Comparison of ENCODE assay signal across 20 cellular contexts in genomic region chr11:95444309-95445202, GRCh38.
DNase-seq lines count a peak whose midpoint lies in the region; ATAC-seq, FAIRE-seq and TF ChIP-seq lines count a peak whose summit lies in the region.
"Had no signal": no experiment of that assay in that cellular context is flagged by ENCODE, and none has a peak within 500 bp of the region (broad histone marks: within the 10 kb centered on the region; RNA-seq: fewer than 3 reads in every experiment).

No MANE protein-coding gene starts in this region.

- no peak overlapping the region for H4K91ac ChIP-seq in neuronal stem cell (ENCODE audit: low read depth, low read length, poor library complexity)

- peaks cover 0 to 2% (median 0%) of the 10 kb centered on the region in 5 donors for H3K27me3 Mint-ChIP-seq in naive thymus-derived CD4-positive, alpha-beta T cell

- peaks cover 0 to 6% (median 0%) of the 10 kb centered on the region in 11 donors for H3K9me3 Mint-ChIP-seq in naive thymus-derived CD4-positive, alpha-beta T cell
- H3K9me3 Mint-ChIP-seq: H9 had no signal

- H3K4me2 ChIP-seq in MM.1S (ENCODE audit: low read depth, low read length) (0 out of 2 replicates have a peak overlapping the region, but pooled peaks have one; percentile 30), K562 (ENCODE audit: insufficient read depth, low read length) (no peak overlapping the region), neuronal stem cell (ENCODE audit: insufficient read depth, low read length, poor library complexity, severe bottlenecking) (no peak overlapping the region)

- H2AFZ ChIP-seq in MM.1S (ENCODE audit: low read length) (no peak overlapping the region), K562 (ENCODE audit: low read depth, low read length) (no peak overlapping the region), neuronal stem cell (ENCODE audit: low read length) (no peak overlapping the region)

- peaks cover 7 to 21% (median 12%) of the 10 kb centered on the region in 7 donors for H3K4me1 Mint-ChIP-seq in naive thymus-derived CD4-positive, alpha-beta T cell

- no peak overlapping the region for H3K18ac ChIP-seq in neuronal stem cell (ENCODE audit: low read length)

- H4K20me1 ChIP-seq in MM.1S (ENCODE audit: insufficient read depth, low read length) (no peaks in the 10 kb centered on the region), K562 (replicated peaks; ENCODE audit: control insufficient read depth, insufficient read depth, low read length) (no peaks in the 10 kb centered on the region)

- H3K9me2 ChIP-seq in MM.1S (replicated peaks; ENCODE audit: insufficient read depth, low read length): no peaks in the 10 kb centered on the region

- no peak overlapping the region for H3K14ac ChIP-seq in neuronal stem cell (ENCODE audit: low read length)

- POLR2A ChIA-PET in K562 (lab: Yijun Ruan, JAX): interaction anchor here (1.1 kb wide), 1 partner anchor 261 kb away, joined by 3 read pairs; no protein-coding TSS in a partner anchor
- POLR2A ChIA-PET in naive thymus-derived CD4-positive, alpha-beta T cell (lab: Charles Lee): interaction anchor here (0.6 to 1.7 kb wide), 6 partner anchors 9 to 706 kb away, joined by 3 to 7 read pairs (median 3); no protein-coding TSS in a partner anchor

- H3K9me3 ChIP-seq in MM.1S (replicated peaks; ENCODE audit: insufficient read depth, low read length) (no peaks in the 10 kb centered on the region), K562 (replicated peaks; ENCODE audit: control insufficient read depth, insufficient read depth, low read depth, low read length) (no peaks in the 10 kb centered on the region), neuronal stem cell (replicated peaks in 1 of 2; ENCODE audit: control insufficient read depth in 2 of 2, insufficient read depth in 1 of 2, low read depth in 1 of 2, low read length in 2 of 2) (no peaks in the 10 kb centered on the region), heart right ventricle (no peaks in the 10 kb centered on the region)
- H3K9me3 ChIP-seq in naive thymus-derived CD4-positive, alpha-beta T cell (ENCODE audit: control insufficient read depth in 2 of 3, low read length in 3 of 3): no peaks in the 10 kb centered on the region
- H3K9me3 ChIP-seq: Peyer's patch had no signal

- no peak overlapping the region for H2BK5ac ChIP-seq in neuronal stem cell (ENCODE audit: low read length)

- H3K36me3 ChIP-seq in MM.1S (replicated peaks; ENCODE audit: insufficient read depth, low read length) (no peaks in the 10 kb centered on the region), K562 (ENCODE audit: control insufficient read depth, insufficient read depth, low read length) (no peaks in the 10 kb centered on the region), neuronal stem cell (replicated peaks in 1 of 2; ENCODE audit: control insufficient read depth in 2 of 2, insufficient read depth in 2 of 2, low read length in 2 of 2) (no peaks in the 10 kb centered on the region), heart right ventricle (no peaks in the 10 kb centered on the region)
- H3K36me3 ChIP-seq in naive thymus-derived CD4-positive, alpha-beta T cell (ENCODE audit: control insufficient read depth in 2 of 3, insufficient read depth in 3 of 3, low read length in 3 of 3): no peaks in the 10 kb centered on the region
- H3K36me3 ChIP-seq: Peyer's patch had no signal

- BruUV-seq in K562 (replicated peaks; lab: Mats Ljungman, UMichigan): no TSS peak

- H3K79me2 ChIP-seq in MM.1S (ENCODE audit: low read length): no peaks in the 10 kb centered on the region
- H3K79me2 ChIP-seq in K562 (ENCODE audit: control insufficient read depth, insufficient read depth, low read length): no peaks in the 10 kb centered on the region

- no peak overlapping the region for H3K4ac ChIP-seq in neuronal stem cell (ENCODE audit: low read length)

- no peak for TF ChIP-seq RAD21 in K562 (CRISPR knock-in tag; conservative IDR thresholded peaks at IDR 0.05 in 1 of 2, IDR thresholded peaks at IDR 0.05 in 1 of 2)

- H3K36me3 Mint-ChIP-seq in naive thymus-derived CD4-positive, alpha-beta T cell: no peaks in the 10 kb centered on the region

- H3K9ac ChIP-seq in MM.1S (ENCODE audit: low read length) (no peak overlapping the region), K562 (ENCODE audit: insufficient read depth in 1 of 2, low read depth in 2 of 2, low read length in 2 of 2) (no peak overlapping the region), neuronal stem cell (ENCODE audit: low read depth, low read length, poor library complexity) (no peak overlapping the region)

- H3K27me3 ChIP-seq in MM.1S (replicated peaks; ENCODE audit: insufficient read depth, low read length) (peaks cover 9% of the 10 kb centered on the region; the same call in 1 of the 2 replicates), K562 (ENCODE audit: control insufficient read depth in 2 of 2, insufficient read depth in 2 of 2, low read length in 2 of 2) (no peaks in the 10 kb centered on the region; a peak in 1 of 5 replicates), neuronal stem cell (ENCODE audit: control insufficient read depth in 3 of 3, insufficient read depth in 3 of 3, low read depth in 1 of 3, low read length in 3 of 3) (peaks cover 0 to 4% (median 0%) of the 10 kb centered on the region in 3 experiments), heart right ventricle (no peaks in the 10 kb centered on the region)
- H3K27me3 ChIP-seq in naive thymus-derived CD4-positive, alpha-beta T cell (ENCODE audit: control insufficient read depth in 2 of 2, insufficient read depth in 2 of 2, low read length in 2 of 2): no peaks in the 10 kb centered on the region
- H3K27me3 ChIP-seq: Peyer's patch had no signal

- no peak overlapping the region for H3K23ac ChIP-seq in neuronal stem cell (ENCODE audit: low read depth, low read length, poor library complexity)

- TF ChIP-seq EP300 in K562 (IDR thresholded peaks at IDR 0.05; ENCODE audit: low read length): no peak

- H3K4me3 ChIP-seq in AG10803 (ENCODE audit: low read length) (no peak overlapping the region), MM.1S (ENCODE audit: low read length) (no peak overlapping the region), K562 (no peak overlapping the region), neuronal stem cell (ENCODE audit: low read length in 2 of 2) (no peak overlapping the region), heart right ventricle (no peak overlapping the region)
- H3K4me3 ChIP-seq in naive thymus-derived CD4-positive, alpha-beta T cell (ENCODE audit: low read length): no peak overlapping the region
- H3K4me3 ChIP-seq: Peyer's patch had no signal

- H3K27ac Mint-ChIP-seq in naive thymus-derived CD4-positive, alpha-beta T cell: peak overlapping the region in 1 of 9 donors; percentile 37
- H3K27ac Mint-ChIP-seq: H9 had no signal

- TF ChIP-seq CTCF in AG10803 (conservative IDR thresholded peaks at IDR 0.05; ENCODE audit: low read length) (no peak), MM.1S (IDR thresholded peaks at IDR 0.05; ENCODE audit: low read length) (no peak), K562 (IDR thresholded peaks at IDR 0.05 in 2 of 3, conservative IDR thresholded peaks at IDR 0.05 in 1 of 3; ENCODE audit: insufficient read depth in 2 of 3, low read depth in 1 of 3, low read length in 3 of 3) (no peak), heart right ventricle (IDR thresholded peaks at IDR 0.05) (no peak)

- H2BK12ac ChIP-seq in neuronal stem cell (ENCODE audit: low read length): no peak overlapping the region

- TF ChIP-seq POLR2A in K562 (conservative IDR thresholded peaks at IDR 0.05): no peak

- no peak overlapping the region for H2AK5ac ChIP-seq in neuronal stem cell (ENCODE audit: low read depth, low read length)

- H3K4me1 ChIP-seq in MM.1S (ENCODE audit: low read length) (peaks cover 14% of the 10 kb centered on the region), K562 (replicated peaks in 1 of 2; ENCODE audit: control insufficient read depth in 2 of 2, insufficient read depth in 2 of 2, low read length in 2 of 2) (peaks cover 3 to 4% of the 10 kb centered on the region in 2 experiments; a peak in 2 of 5 replicates), neuronal stem cell (ENCODE audit: control insufficient read depth in 2 of 2, insufficient read depth in 1 of 2, low read depth in 1 of 2, low read length in 2 of 2) (peaks cover 0 to 1% of the 10 kb centered on the region in 2 donors), heart right ventricle (peaks cover 0 to 4% (median 0%) of the 10 kb centered on the region in 9 donors)
- no peaks in the 10 kb centered on the region for H3K4me1 ChIP-seq in naive thymus-derived CD4-positive, alpha-beta T cell (ENCODE audit: control insufficient read depth in 2 of 2, insufficient read depth in 2 of 2, low read length in 2 of 2)
- H3K4me1 ChIP-seq: Peyer's patch had no signal

- H3K27ac ChIP-seq in MM.1S (ENCODE audit: low read length) (no peak overlapping the region), K562 (ENCODE audit: extremely low read depth, low read depth, low read length) (no peak overlapping the region), neuronal stem cell (replicated peaks; ENCODE audit: low read length) (no peak overlapping the region), heart right ventricle (no peak overlapping the region)
- H3K27ac ChIP-seq in naive thymus-derived CD4-positive, alpha-beta T cell (ENCODE audit: low read depth, low read length): no peak overlapping the region
- H3K27ac ChIP-seq: Peyer's patch had no signal

- in situ Hi-C loops in K562 (cut with MboI): no loop called here

- H2BK120ac ChIP-seq in neuronal stem cell (ENCODE audit: low read depth, low read length): no peak overlapping the region

- no peak overlapping the region for H2BK15ac ChIP-seq in neuronal stem cell (ENCODE audit: low read length)

- DNase-seq in AG10803 (ENCODE audit: low read depth): peak; percentile 36
- DNase-seq in MM.1S: no peak
- DNase-seq in K562 (ENCODE audit: extremely low read depth in 1 of 4, low spot score in 3 of 4): no peak
- DNase-seq in naive thymus-derived CD4-positive, alpha-beta T cell: no peak
- no peak for DNase-seq in neuronal stem cell (ENCODE audit: low spot score)
- no peak for DNase-seq in heart right ventricle
- DNase-seq: 8988T, C1 segment of cervical spinal cord, COR-L47, H9, IMR-90, NCI-H146, NCI-H2081 treated with DMSO at 0.1 percent for 48 hours, NCI-H226, NCI-H748 treated with DMSO at 0.1 percent for 48 hours, Peyer's patch, SHP77 treated with DMSO at 0.1 percent for 48 hours had no signal

- ATAC-seq in K562 (no peak), HG02870 (IDR thresholded peaks at IDR 0.05; ENCODE audit: unreplicated experiment) (no peak), HG03460 (IDR thresholded peaks at IDR 0.05; ENCODE audit: unreplicated experiment) (no peak), heart right ventricle (no peak)
- peak; percentile 22 for ATAC-seq in naive thymus-derived CD4-positive, alpha-beta T cell

- 5% methylated on average over 5 of the region's 5 CpGs for WGBS in K562 (ENCODE audit: insufficient coverage, low coverage, missing lambda C conversion rate)
- WGBS in neuronal stem cell (ENCODE audit: extremely low coverage in 2 of 2, insufficient read length in 2 of 2, insufficient replicate concordance in 1 of 2), 2 donors: no CpG with 5 or more reads among the region's 5 CpGs
- 57 to 58% methylated on average over 5 of the region's 5 CpGs for WGBS in heart right ventricle, 2 donors

- CTCF ChIA-PET in K562 (lab: Yijun Ruan, JAX; ENCODE audit: low intra/inter-chr PET ratio): no interaction called here
- CTCF ChIA-PET in naive thymus-derived CD4-positive, alpha-beta T cell (lab: Charles Lee): interaction anchor here (0.8 to 1.3 kb wide), 2 partner anchors 12 to 261 kb away, joined by 4 to 5 read pairs; no protein-coding TSS in a partner anchor

- H3K9me1 ChIP-seq in K562 (ENCODE audit: control insufficient read depth, insufficient read depth, low read length): no peaks in the 10 kb centered on the region

- H4K8ac ChIP-seq in neuronal stem cell (ENCODE audit: low read depth, low read length): no peak overlapping the region

- no peaks in the 10 kb centered on the region; the same call in 1 of the 2 replicates for H3F3A ChIP-seq in MM.1S (ENCODE audit: insufficient read depth, low read length)

- FAIRE-seq in K562 (lab: Jason Lieb, UNC): no peak
- FAIRE-seq: GM18507 had no signal

- no peak overlapping the region for H3K4me3 Mint-ChIP-seq in naive thymus-derived CD4-positive, alpha-beta T cell
- H3K4me3 Mint-ChIP-seq: H9 had no signal

- intact Hi-C loops in K562 (cut with micrococcal nuclease) (no loop called here), heart right ventricle (cut with DNase I) (no loop called here)
- intact Hi-C loops in naive thymus-derived CD4-positive, alpha-beta T cell (cut with micrococcal nuclease): loop anchor here in 1 of 2 donors (10.0 kb wide), 1 partner anchor 210 kb away; the partner anchor contains the start of gene SESN3

- no peaks in the 10 kb centered on the region for H3K79me1 ChIP-seq in neuronal stem cell (ENCODE audit: low read depth, low read length)
